ENCODE assay signal across 38 cellular contexts in genomic region chr4:24742335-24742734, GRCh38. TPM values are rescaled to one million over a fixed set of nuclear protein-coding genes. Genes with fewer than 3 reads are reported as not detected.
"Had no signal": no experiment of that assay in that cellular context is flagged by ENCODE, and none has a peak within 500 bp of the region (broad histone marks: within the 10 kb centered on the region; RNA-seq: fewer than 3 reads in every experiment).

No MANE protein-coding gene starts in this region.

- FAIRE-seq: bronchial epithelial cell had no signal

- H3K9me3 ChIP-seq: MG63, Peyer's patch, SJSA1 had no signal

- H3K4me1 Mint-ChIP-seq: activated CD4-positive, alpha-beta memory T cell treated with anti-CD3 and anti-CD28 coated beads, Interleukin-2, amount 10 ng/mL, durations not matched to agents 7 days and 5 days; activated CD8-positive, alpha-beta memory T cell treated with anti-CD3 and anti-CD28 coated beads, Interleukin-2, amount 10 ng/mL, durations not matched to agents 7 days and 5 days; activated naive CD4-positive, alpha-beta T cell treated with anti-CD3 and anti-CD28 coated beads, Interleukin-2, amount 10 ng/mL, durations not matched to agents 7 days and 5 days; activated naive CD8-positive, alpha-beta T cell treated with anti-CD3 and anti-CD28 coated beads, Interleukin-2, amount 50 U/mL, for 24 hours had no signal

- H3K27ac Mint-ChIP-seq: activated CD4-positive, alpha-beta memory T cell treated with anti-CD3 and anti-CD28 coated beads, Interleukin-2, amount 10 ng/mL, durations not matched to agents 7 days and 5 days; activated CD8-positive, alpha-beta memory T cell treated with anti-CD3 and anti-CD28 coated beads, Interleukin-2, amount 10 ng/mL, durations not matched to agents 7 days and 5 days; activated naive CD8-positive, alpha-beta T cell; activated naive CD8-positive, alpha-beta T cell treated with anti-CD3 and anti-CD28 coated beads, Interleukin-2, amount 50 U/mL, for 24 hours had no signal

- H3K4me1 ChIP-seq: Peyer's patch had no signal

- H3K27me3 ChIP-seq: MG63, Peyer's patch, SJSA1 had no signal

- H3K9me3 Mint-ChIP-seq: activated CD4-positive, alpha-beta memory T cell treated with anti-CD3 and anti-CD28 coated beads, Interleukin-2, amount 10 ng/mL, durations not matched to agents 7 days and 5 days had no signal

- H3K27me3 Mint-ChIP-seq: activated CD4-positive, alpha-beta memory T cell treated with anti-CD3 and anti-CD28 coated beads, Interleukin-2, amount 10 ng/mL, durations not matched to agents 7 days and 5 days; activated CD8-positive, alpha-beta memory T cell treated with anti-CD3 and anti-CD28 coated beads, Interleukin-2, amount 10 ng/mL, durations not matched to agents 7 days and 5 days had no signal

- H3K27ac ChIP-seq: Peyer's patch, SJSA1, VCaP had no signal

- DNase-seq: activated CD4-positive, alpha-beta memory T cell treated with anti-CD3 and anti-CD28 coated beads, Interleukin-2, amount 10 ng/mL, durations not matched to agents 7 days and 5 days; activated CD4-positive, alpha-beta T cell treated with anti-CD3 and anti-CD28 coated beads for 1 hour; activated CD4-positive, alpha-beta T cell treated with anti-CD3 and anti-CD28 coated beads for 48 hours; activated CD4-positive, CD25-positive, alpha-beta regulatory T cell; activated CD8-positive, alpha-beta memory T cell treated with anti-CD3 and anti-CD28 coated beads for 24 hours; activated CD8-positive, alpha-beta memory T cell treated with anti-CD3 and anti-CD28 coated beads, Interleukin-2, amount 10 ng/mL, durations not matched to agents 7 days and 5 days; activated CD8-positive, alpha-beta memory T cell treated with anti-CD3 and anti-CD28 coated beads, Interleukin-2, amount 50 U/mL, for 48 hours; activated effector memory CD4-positive, alpha-beta T cell treated with Interleukin-2 at 50 U/mL for 16 hours; activated naive CD4-positive, alpha-beta T cell treated with anti-CD3 and anti-CD28 coated beads, Interleukin-2, amount 10 ng/mL, durations not matched to agents 7 days and 5 days; activated naive CD8-positive, alpha-beta T cell treated with anti-CD3 and anti-CD28 coated beads, Interleukin-2, amount 50 U/mL, for 24 hours; activated T-cell treated with anti-CD3 and anti-CD28 coated beads, Interleukin-2, amount 50 U/mL, for 48 hours; anterior cingulate cortex; caudate nucleus; Karpas-422; KBM-7; MG63; MV-4-11; NCI-H1092; NCI-H1417; NCI-H146; NCI-H187 treated with DMSO at 0.1 percent for 48 hours; NCI-H2081; NCI-H2171 treated with DMSO at 0.1 percent for 48 hours; NCI-H2227 treated with DMSO at 0.1 percent for 48 hours; NCI-H446; NCI-H524; Peyer's patch; RPMI8226; SHP77 treated with DMSO at 0.1 percent for 48 hours; SW 1271; T-helper 1 cell; T-helper 2 cell; T-helper 9 cell had no signal

- H3K36me3 Mint-ChIP-seq: activated CD8-positive, alpha-beta memory T cell treated with anti-CD3 and anti-CD28 coated beads, Interleukin-2, amount 10 ng/mL, durations not matched to agents 7 days and 5 days; activated naive CD4-positive, alpha-beta T cell treated with anti-CD3 and anti-CD28 coated beads, Interleukin-2, amount 10 ng/mL, durations not matched to agents 7 days and 5 days; activated naive CD8-positive, alpha-beta T cell; brain had no signal

- ATAC-seq: activated CD8-positive, alpha-beta memory T cell treated with anti-CD3 and anti-CD28 coated beads, Interleukin-2, amount 10 ng/mL, durations not matched to agents 7 days and 5 days; activated naive CD8-positive, alpha-beta T cell treated with anti-CD3 and anti-CD28 coated beads, Interleukin-2, amount 50 U/mL, for 24 hours had no signal

- H3K36me3 ChIP-seq: MG63, Peyer's patch, SJSA1 had no signal

- H3K4me3 Mint-ChIP-seq: activated CD4-positive, alpha-beta memory T cell treated with anti-CD3 and anti-CD28 coated beads, Interleukin-2, amount 10 ng/mL, durations not matched to agents 7 days and 5 days; activated CD8-positive, alpha-beta memory T cell treated with anti-CD3 and anti-CD28 coated beads, Interleukin-2, amount 10 ng/mL, durations not matched to agents 7 days and 5 days; activated naive CD4-positive, alpha-beta T cell treated with anti-CD3 and anti-CD28 coated beads, Interleukin-2, amount 10 ng/mL, durations not matched to agents 7 days and 5 days; activated naive CD8-positive, alpha-beta T cell; activated naive CD8-positive, alpha-beta T cell treated with anti-CD3 and anti-CD28 coated beads, Interleukin-2, amount 50 U/mL, for 24 hours; brain had no signal

- H3K4me3 ChIP-seq: MG63, Peyer's patch, SJSA1 had no signal

RNA-seq across cellular contexts. Expression of gene SOD3, which starts 53.0 kb away (rescaled TPM):
- total RNA-seq: activated CD4-positive, alpha-beta memory T cell treated with anti-CD3 and anti-CD28 coated beads, Interleukin-2, amount 10 ng/mL, durations not matched to agents 7 days and 5 days; activated CD8-positive, alpha-beta memory T cell treated with anti-CD3 and anti-CD28 coated beads, Interleukin-2, amount 10 ng/mL, durations not matched to agents 7 days and 5 days; bronchial epithelial cell had no signal
